Comparison of ENCODE assay signal across 19 cellular contexts in the genomic region with DNA sequence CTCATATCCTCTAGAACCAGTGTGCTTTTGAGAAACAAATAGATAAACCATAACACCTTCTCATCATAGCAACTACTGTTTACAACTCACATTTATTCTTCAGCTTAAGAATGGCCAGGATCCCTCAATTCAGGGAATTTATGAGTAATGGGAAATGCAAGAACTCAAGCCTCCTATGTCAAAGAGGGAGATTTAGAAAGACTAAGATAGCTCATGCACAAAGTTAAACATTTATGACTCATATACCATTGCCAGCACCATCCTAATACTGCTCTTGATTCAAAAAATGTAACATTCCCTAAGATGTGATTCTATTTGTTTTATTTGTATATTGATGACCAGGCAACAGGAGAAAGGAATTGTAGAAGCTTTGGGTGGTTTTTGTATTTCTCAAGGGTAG.
"Had no signal": no experiment of that assay in that cellular context is flagged by ENCODE, and none has a peak within 500 bp of the region (broad histone marks: within the 10 kb centered on the region; RNA-seq: fewer than 3 reads in every experiment).

No MANE protein-coding gene starts in this region.

- ATAC-seq: activated CD8-positive, alpha-beta T cell treated with anti-CD3 and anti-CD28 coated beads, Interleukin-2, amount 10 ng/mL, durations not matched to agents 7 days and 5 days; activated T-cell treated with anti-CD3 and anti-CD28 coated beads, Interleukin-2, amount 50 U/mL, for 72 hours; sciatic nerve had no signal

- H3K4me2 ChIP-seq: neural progenitor cell had no signal

- H2AFZ ChIP-seq: neural progenitor cell had no signal

- H3K4me1 ChIP-seq: neural progenitor cell, spleen, stomach had no signal

- H3K9me3 Mint-ChIP-seq: activated CD4-positive, alpha-beta T cell treated with anti-CD3 and anti-CD28 coated beads, Interleukin-2, amount 10 ng/mL, durations not matched to agents 24 days and 14 days had no signal

- H3K4me1 Mint-ChIP-seq: activated CD4-positive, alpha-beta T cell treated with anti-CD3 and anti-CD28 coated beads, Interleukin-2, amount 10 ng/mL, durations not matched to agents 24 days and 14 days; immature natural killer cell; naive B cell; neural progenitor cell had no signal

- H3K27ac ChIP-seq: brain microvascular endothelial cell, neural progenitor cell, ovary, spleen, stomach had no signal

- H3K9me3 ChIP-seq: ovary had no signal

- H3K27me3 ChIP-seq: brain microvascular endothelial cell, neural progenitor cell, ovary had no signal

- H3K9ac ChIP-seq: neural progenitor cell had no signal

- DNase-seq: activated CD4-positive, alpha-beta T cell treated with anti-CD3 and anti-CD28 coated beads, Interleukin-2, amount 10 ng/mL, durations not matched to agents 24 days and 14 days; activated CD4-positive, CD25-positive, alpha-beta regulatory T cell; activated CD8-positive, alpha-beta memory T cell treated with anti-CD3 and anti-CD28 coated beads, Interleukin-2, amount 50 U/mL, for 4 hours; activated CD8-positive, alpha-beta T cell treated with anti-CD3 and anti-CD28 coated beads, Interleukin-2, amount 10 ng/mL, durations not matched to agents 7 days and 5 days; activated gamma-delta T cell; activated T-cell treated with anti-CD3 and anti-CD28 coated beads, Interleukin-2, amount 50 U/mL, for 72 hours; brain microvascular endothelial cell; foreskin melanocyte; immature natural killer cell; naive B cell; ovary; spleen; stimulated activated CD4-positive, alpha-beta T cell treated with anti-CD3 and anti-CD28 coated beads, Interleukin-1b, Interleukin-23, amount 100 ng/mL, for 48 hours; stomach; T-helper 2 cell had no signal

- H3K27ac Mint-ChIP-seq: activated CD4-positive, alpha-beta T cell treated with anti-CD3 and anti-CD28 coated beads, Interleukin-2, amount 10 ng/mL, durations not matched to agents 24 days and 14 days; activated CD8-positive, alpha-beta T cell treated with anti-CD3 and anti-CD28 coated beads, Interleukin-2, amount 10 ng/mL, durations not matched to agents 7 days and 5 days; activated naive CD8-positive, alpha-beta T cell; activated T-cell treated with anti-CD3 and anti-CD28 coated beads, Interleukin-2, amount 50 U/mL, for 72 hours; immature natural killer cell; naive B cell; neural progenitor cell had no signal

- H3K36me3 Mint-ChIP-seq: activated naive CD8-positive, alpha-beta T cell; immature natural killer cell; naive B cell; neural progenitor cell had no signal

- H3K36me3 ChIP-seq: brain microvascular endothelial cell, neural progenitor cell, ovary, spleen, stomach had no signal

- H3K4me3 ChIP-seq: lung, neural progenitor cell, ovary, spleen, stomach had no signal

- H3K4me3 Mint-ChIP-seq: activated CD4-positive, alpha-beta T cell treated with anti-CD3 and anti-CD28 coated beads, Interleukin-2, amount 10 ng/mL, durations not matched to agents 24 days and 14 days; activated CD8-positive, alpha-beta T cell treated with anti-CD3 and anti-CD28 coated beads, Interleukin-2, amount 10 ng/mL, durations not matched to agents 7 days and 5 days; activated naive CD8-positive, alpha-beta T cell; activated T-cell treated with anti-CD3 and anti-CD28 coated beads, Interleukin-2, amount 50 U/mL, for 72 hours; immature natural killer cell; naive B cell; neural progenitor cell had no signal
